16 cellular contexts compared by ENCODE assay signal in the genomic region with DNA sequence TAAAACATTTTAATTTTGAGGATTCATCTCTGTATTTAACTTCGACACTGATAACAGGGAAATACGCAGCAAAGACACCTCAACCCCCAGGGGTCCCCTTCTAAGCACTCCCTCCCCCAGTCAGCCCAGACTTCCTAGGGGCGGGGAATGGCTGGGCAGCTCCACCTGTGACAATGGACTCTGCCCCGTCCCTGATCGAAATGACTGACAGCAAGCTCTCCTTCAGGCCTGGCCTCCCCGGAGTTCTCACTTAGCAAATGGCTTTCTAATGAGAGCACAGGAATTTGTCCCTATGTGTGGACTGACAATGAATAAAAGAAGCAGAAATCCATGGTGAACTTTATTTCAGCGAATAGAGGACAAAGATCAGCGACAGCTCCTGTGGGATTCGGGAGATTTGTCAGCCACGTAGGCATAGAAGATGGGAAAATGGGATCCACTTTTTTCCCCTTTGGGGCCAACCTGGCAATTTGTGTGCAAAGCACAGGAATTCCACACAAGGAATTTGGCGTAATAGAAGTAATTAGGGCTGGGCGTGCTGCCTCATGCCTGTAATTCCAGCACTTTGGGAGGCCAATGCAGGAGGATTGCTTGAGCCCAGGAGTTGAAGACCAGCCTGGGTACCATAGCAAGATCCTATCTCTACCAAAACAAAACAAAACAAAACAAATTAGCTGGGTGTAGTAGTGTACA.
DNase-seq lines count a peak whose midpoint lies in the region; ATAC-seq, FAIRE-seq and TF ChIP-seq lines count a peak whose summit lies in the region.
"Had no signal": no experiment of that assay in that cellular context is flagged by ENCODE, and none has a peak within 500 bp of the region (broad histone marks: within the 10 kb centered on the region; RNA-seq: fewer than 3 reads in every experiment).

No MANE protein-coding gene starts in this region.

- WGBS in K562 (ENCODE audit: insufficient coverage, low coverage, missing lambda C conversion rate), result 54% methylated on average over 12 of the region's 12 CpGs
- WGBS in liver, result 45% methylated on average over 12 of the region's 12 CpGs

- H3K36me3 ChIP-seq in K562 (ENCODE audit: control insufficient read depth, insufficient read depth, low read length) (no peaks in the 10 kb centered on the region), liver (ENCODE audit: control insufficient read depth in 4 of 4, insufficient read depth in 3 of 4, low read depth in 1 of 4, low read length in 3 of 4) (no peaks in the 10 kb centered on the region)

- H4K20me1 ChIP-seq in K562 (replicated peaks; ENCODE audit: control insufficient read depth, insufficient read depth, low read length), result no peaks in the 10 kb centered on the region

- 0 out of 2 replicates have a peak overlapping the region, but pooled peaks have one; percentile 9 for H2AFZ ChIP-seq in K562 (ENCODE audit: low read depth, low read length)

- ATAC-seq in K562 (no peak), sciatic nerve (no peak), HG03175 (IDR thresholded peaks at IDR 0.05; ENCODE audit: unreplicated experiment) (no peak), HG02623 (IDR thresholded peaks at IDR 0.05; ENCODE audit: unreplicated experiment) (no peak)
- ATAC-seq: activated naive CD4-positive, alpha-beta T cell treated with anti-CD3 and anti-CD28 coated beads, Interleukin-2, amount 50 U/mL, for 72 hours; natural killer cell treated with Interleukin-12 subunit alpha and Interleukin-12 subunit beta and Interleukin-15 and Interleukin-18, amount 100 ng/mL, for 72 hours; right cardiac atrium had no signal

- no TSS peak for BruUV-seq in K562 (replicated peaks; lab: Mats Ljungman, UMichigan)

- H3K4me2 ChIP-seq in K562 (ENCODE audit: insufficient read depth, low read length), result no peak overlapping the region

- H3K4me1 ChIP-seq in K562 (replicated peaks in 1 of 2; ENCODE audit: control insufficient read depth in 2 of 2, insufficient read depth in 2 of 2, low read length in 2 of 2), result peaks cover 0 to 3% of the 10 kb centered on the region in 2 experiments; a peak in 4 of 5 replicates
- H3K4me1 ChIP-seq in liver (ENCODE audit: control insufficient read depth in 4 of 4, insufficient read depth in 4 of 4, low read length in 3 of 4), result peaks cover 5 to 30% (median 24%) of the 10 kb centered on the region in 4 donors

- CTCF ChIA-PET in K562 (lab: Yijun Ruan, JAX; ENCODE audit: low intra/inter-chr PET ratio), result no interaction called here

- TF ChIP-seq EP300 in K562 (IDR thresholded peaks at IDR 0.05; ENCODE audit: low read length), result no peak

- H3K27ac ChIP-seq in K562 (ENCODE audit: extremely low read depth, low read depth, low read length), result no peak overlapping the region
- H3K27ac ChIP-seq in liver (ENCODE audit: low read depth in 1 of 2, low read length in 2 of 2), result peak overlapping the region; percentile 78 to 93

- TF ChIP-seq RAD21 in K562 (CRISPR knock-in tag; conservative IDR thresholded peaks at IDR 0.05 in 1 of 2, IDR thresholded peaks at IDR 0.05 in 1 of 2) (no peak), liver (IDR thresholded peaks at IDR 0.05) (peak; percentile 27 to 50)

- in situ Hi-C loops in K562 (cut with MboI), result no loop called here

- intact Hi-C loops in K562 (cut with micrococcal nuclease), result no loop called here
- intact Hi-C loops in sciatic nerve (cut with DNase I), result loop anchor here (10.0 kb wide), 1 partner anchor 82 kb away; no protein-coding TSS in a partner anchor

- no peaks in the 10 kb centered on the region for H3K79me2 ChIP-seq in K562 (ENCODE audit: control insufficient read depth, insufficient read depth, low read length)

- POLR2A ChIA-PET in K562 (lab: Yijun Ruan, JAX), result interaction anchor here (0.5 to 1.1 kb wide), 5 partner anchors 12 to 640 kb away, joined by 3 read pairs; no protein-coding TSS in a partner anchor

- H3K4me3 ChIP-seq in K562, result no peak overlapping the region
- H3K4me3 ChIP-seq in liver (ENCODE audit: low read depth in 1 of 3, low read length in 3 of 3), result no peak overlapping the region

- H3K9me1 ChIP-seq in K562 (ENCODE audit: control insufficient read depth, insufficient read depth, low read length), result no peaks in the 10 kb centered on the region

- H3K27me3 ChIP-seq in K562 (ENCODE audit: control insufficient read depth in 2 of 2, insufficient read depth in 2 of 2, low read length in 2 of 2), result no peaks in the 10 kb centered on the region
- no peaks in the 10 kb centered on the region for H3K27me3 ChIP-seq in liver (ENCODE audit: control insufficient read depth in 4 of 4, insufficient read depth in 4 of 4, low read length in 3 of 4)

- DNase-seq in HT-29 (ENCODE audit: low spot score), result peak; percentile 49
- no peak for DNase-seq in K562 (ENCODE audit: extremely low read depth in 1 of 4, low spot score in 3 of 4)
- DNase-seq in sciatic nerve (ENCODE audit: low spot score), result peak; percentile 34
- no peak for DNase-seq in GM19240 (ENCODE audit: insufficient read length, low spot score)
- no peak for DNase-seq in inferior parietal cortex (ENCODE audit: extremely low spot score)
- DNase-seq: activated CD4-positive, alpha-beta T cell treated with anti-CD3 and anti-CD28 coated beads, Interleukin-2, amount 50 U/mL, for 48 hours; activated T-cell treated with anti-CD3 and anti-CD28 coated beads, Interleukin-2, amount 50 U/mL, for 1 hour; NCI-H1105 treated with DMSO at 0.1 percent for 48 hours; right cardiac atrium had no signal

- H3K9me3 ChIP-seq in K562 (replicated peaks; ENCODE audit: control insufficient read depth, insufficient read depth, low read depth, low read length) (no peaks in the 10 kb centered on the region), liver (ENCODE audit: control insufficient read depth in 4 of 4, low read length in 3 of 4) (no peaks in the 10 kb centered on the region)

- no peak for TF ChIP-seq POLR2A in K562 (conservative IDR thresholded peaks at IDR 0.05)

- H3K9ac ChIP-seq in K562 (ENCODE audit: insufficient read depth in 1 of 2, low read depth in 2 of 2, low read length in 2 of 2) (peak overlapping the region in 1 of 2 experiments; percentile 45; a peak in 1 of 4 replicates), liver (ENCODE audit: low read depth in 1 of 2, low read length in 2 of 2) (peak overlapping the region; percentile 5 to 63)

- TF ChIP-seq CTCF in K562 (IDR thresholded peaks at IDR 0.05 in 2 of 3, conservative IDR thresholded peaks at IDR 0.05 in 1 of 3; ENCODE audit: insufficient read depth in 2 of 3, low read depth in 1 of 3, low read length in 3 of 3), result no peak
- no peak for TF ChIP-seq CTCF in liver (IDR thresholded peaks at IDR 0.05; ENCODE audit: low read depth, low read length, missing input control)

- FAIRE-seq in K562 (lab: Jason Lieb, UNC), result no peak
- FAIRE-seq: GM12891, RCC 7860 had no signal

TF ChIP-seq in K562, 482 proteins besides CTCF, POLR2A, EP300 and RAD21:
- TF ChIP-seq BCOR (IDR thresholded peaks at IDR 0.05), result no peak
- TF ChIP-seq, protein P1, sequence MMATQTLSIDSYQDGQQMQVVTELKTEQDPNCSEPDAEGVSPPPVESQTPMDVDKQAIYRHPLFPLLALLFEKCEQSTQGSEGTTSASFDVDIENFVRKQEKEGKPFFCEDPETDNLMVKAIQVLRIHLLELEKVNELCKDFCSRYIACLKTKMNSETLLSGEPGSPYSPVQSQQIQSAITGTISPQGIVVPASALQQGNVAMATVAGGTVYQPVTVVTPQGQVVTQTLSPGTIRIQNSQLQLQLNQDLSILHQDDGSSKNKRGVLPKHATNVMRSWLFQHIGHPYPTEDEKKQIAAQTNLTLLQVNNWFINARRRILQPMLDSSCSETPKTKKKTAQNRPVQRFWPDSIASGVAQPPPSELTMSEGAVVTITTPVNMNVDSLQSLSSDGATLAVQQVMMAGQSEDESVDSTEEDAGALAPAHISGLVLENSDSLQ (IDR thresholded peaks at IDR 0.05), result peak; percentile 66
TF ChIP-seq in K562: peak in this region for 1.

TF ChIP-seq in liver, 16 proteins besides CTCF, POLR2A, EP300 and RAD21:
- TF ChIP-seq SP1 (IDR thresholded peaks at IDR 0.05) (peak; percentile 82), HNF4G (IDR thresholded peaks at IDR 0.05) (peak; percentile 68), EGR1 (IDR thresholded peaks at IDR 0.05; ENCODE audit: low read depth in 2 of 2) (no peak), FOXA1 (IDR thresholded peaks at IDR 0.05) (no peak), NR2F2 (IDR thresholded peaks at IDR 0.05) (no peak), JUND (IDR thresholded peaks at IDR 0.05) (no peak), YY1 (IDR thresholded peaks at IDR 0.05) (peak; percentile 71), HNF4A (conservative IDR thresholded peaks at IDR 0.05) (peak; percentile 80 to 86), GABPA (IDR thresholded peaks at IDR 0.05 in 1 of 2, conservative IDR thresholded peaks at IDR 0.05 in 1 of 2) (no peak), RXRA (IDR thresholded peaks at IDR 0.05) (peak; percentile 12 to 28)
- TF ChIP-seq, protein P2, sequence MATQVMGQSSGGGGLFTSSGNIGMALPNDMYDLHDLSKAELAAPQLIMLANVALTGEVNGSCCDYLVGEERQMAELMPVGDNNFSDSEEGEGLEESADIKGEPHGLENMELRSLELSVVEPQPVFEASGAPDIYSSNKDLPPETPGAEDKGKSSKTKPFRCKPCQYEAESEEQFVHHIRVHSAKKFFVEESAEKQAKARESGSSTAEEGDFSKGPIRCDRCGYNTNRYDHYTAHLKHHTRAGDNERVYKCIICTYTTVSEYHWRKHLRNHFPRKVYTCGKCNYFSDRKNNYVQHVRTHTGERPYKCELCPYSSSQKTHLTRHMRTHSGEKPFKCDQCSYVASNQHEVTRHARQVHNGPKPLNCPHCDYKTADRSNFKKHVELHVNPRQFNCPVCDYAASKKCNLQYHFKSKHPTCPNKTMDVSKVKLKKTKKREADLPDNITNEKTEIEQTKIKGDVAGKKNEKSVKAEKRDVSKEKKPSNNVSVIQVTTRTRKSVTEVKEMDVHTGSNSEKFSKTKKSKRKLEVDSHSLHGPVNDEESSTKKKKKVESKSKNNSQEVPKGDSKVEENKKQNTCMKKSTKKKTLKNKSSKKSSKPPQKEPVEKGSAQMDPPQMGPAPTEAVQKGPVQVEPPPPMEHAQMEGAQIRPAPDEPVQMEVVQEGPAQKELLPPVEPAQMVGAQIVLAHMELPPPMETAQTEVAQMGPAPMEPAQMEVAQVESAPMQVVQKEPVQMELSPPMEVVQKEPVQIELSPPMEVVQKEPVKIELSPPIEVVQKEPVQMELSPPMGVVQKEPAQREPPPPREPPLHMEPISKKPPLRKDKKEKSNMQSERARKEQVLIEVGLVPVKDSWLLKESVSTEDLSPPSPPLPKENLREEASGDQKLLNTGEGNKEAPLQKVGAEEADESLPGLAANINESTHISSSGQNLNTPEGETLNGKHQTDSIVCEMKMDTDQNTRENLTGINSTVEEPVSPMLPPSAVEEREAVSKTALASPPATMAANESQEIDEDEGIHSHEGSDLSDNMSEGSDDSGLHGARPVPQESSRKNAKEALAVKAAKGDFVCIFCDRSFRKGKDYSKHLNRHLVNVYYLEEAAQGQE (IDR thresholded peaks at IDR 0.05), result no peak
- TF ChIP-seq, protein P3, sequence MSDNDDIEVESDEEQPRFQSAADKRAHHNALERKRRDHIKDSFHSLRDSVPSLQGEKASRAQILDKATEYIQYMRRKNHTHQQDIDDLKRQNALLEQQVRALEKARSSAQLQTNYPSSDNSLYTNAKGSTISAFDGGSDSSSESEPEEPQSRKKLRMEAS (IDR thresholded peaks at IDR 0.05), result peak; percentile 21

Comparison
In these comparisons a context has a peak if more than half of its experiments do, and no peak if none do; other contexts are left out.
1. DNase-seq: peak in HT-29 (single experiment) and sciatic nerve (single experiment); none in K562 (0 of 4), GM19240 (single experiment) and inferior parietal cortex (single experiment).